ENCODE assay signal across 8 cellular contexts in the genomic region with DNA sequence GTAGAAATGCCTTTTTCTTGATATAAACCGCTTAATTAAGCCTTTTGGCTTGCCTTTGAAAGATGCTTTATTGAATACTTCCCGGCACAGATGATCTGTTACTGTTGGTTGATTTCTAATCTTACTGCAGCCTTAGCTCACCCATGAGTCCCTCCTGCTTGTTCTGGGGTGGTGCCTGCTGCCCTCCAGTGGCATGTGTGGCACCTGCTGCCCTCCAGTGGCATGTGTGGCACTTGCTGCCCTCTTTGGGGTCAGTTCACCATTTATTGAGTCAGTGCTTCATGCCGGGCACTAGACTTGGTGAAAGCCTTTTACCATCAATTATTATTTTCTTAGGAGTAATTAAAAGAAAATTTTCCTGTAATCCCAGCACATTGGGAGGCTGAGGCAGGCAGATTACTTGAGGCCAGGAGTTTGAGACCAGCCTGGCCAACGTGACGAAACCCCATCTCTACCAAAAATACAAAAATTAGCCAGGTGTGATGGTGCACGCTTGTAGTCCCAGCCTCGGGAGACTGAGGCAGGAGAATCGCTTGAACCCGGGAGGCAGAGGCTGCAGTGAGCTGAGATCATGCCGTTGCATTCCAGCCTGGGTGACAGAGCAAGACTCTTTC. TPM values are rescaled to one million over a fixed set of nuclear protein-coding genes. Genes with fewer than 3 reads are reported as not detected.
A peak's percentile ranks its signal among the peaks of the same experiment; 100 is the strongest.
DNase-seq lines count a peak whose midpoint lies in the region; ATAC-seq and TF ChIP-seq lines count a peak whose summit lies in the region.

No MANE protein-coding gene starts in this region.

- peak; percentile 35 for DNase-seq in DMS79 (lab: John Stamatoyannopoulos, UW)
- peak; percentile 64 for DNase-seq in KBM-7
- peak; percentile 63 to 79 for DNase-seq in SJSA1 (ENCODE audit: low read depth in 1 of 2, low spot score in 2 of 2)
- DNase-seq in activated naive CD4-positive, alpha-beta T cell (lab: John Stamatoyannopoulos, UW), result peak; percentile 24 to 73 (median 42)
- peak; percentile 57 for DNase-seq in globus pallidus (ENCODE audit: low spot score)
- DNase-seq in posterior vena cava (ENCODE audit: low spot score), result peak; percentile 92
- peak; percentile 71 to 78 for DNase-seq in upper lobe of left lung

- WGBS in upper lobe of left lung, 2 donors, result 62 to 63% methylated on average over 10 of the region's 10 CpGs

- TF ChIP-seq CTCF in upper lobe of left lung (IDR thresholded peaks at IDR 0.05), result peak; percentile 81 to 91 (median 88)

- H3K27ac ChIP-seq in SJSA1, result no peak overlapping the region
- H3K27ac ChIP-seq in upper lobe of left lung, result peak overlapping the region in 2 of 4 donors; percentile 54 to 59

- no peak overlapping the region for H3K4me3 ChIP-seq in SJSA1
- H3K4me3 ChIP-seq in upper lobe of left lung, result no peak overlapping the region

- ATAC-seq in upper lobe of left lung (ENCODE audit: low FRiP score in 2 of 2), result peak; percentile 75 to 84
- ATAC-seq in HG02938 (IDR thresholded peaks at IDR 0.05; ENCODE audit: unreplicated experiment), result no peak

- H3K36me3 ChIP-seq in SJSA1, result no peaks in the 10 kb centered on the region
- peaks cover 0 to 7% (median 0%) of the 10 kb centered on the region in 4 donors for H3K36me3 ChIP-seq in upper lobe of left lung

- H3K4me1 ChIP-seq in SJSA1 (replicated peaks), result peaks cover 33% of the 10 kb centered on the region
- peaks cover 39 to 46% (median 43%) of the 10 kb centered on the region in 4 donors for H3K4me1 ChIP-seq in upper lobe of left lung

- TF ChIP-seq POLR2A in upper lobe of left lung (IDR thresholded peaks at IDR 0.05), result no peak

- TF ChIP-seq EP300 in upper lobe of left lung (IDR thresholded peaks at IDR 0.05), result no peak

- no peaks in the 10 kb centered on the region for H3K9me3 ChIP-seq in SJSA1 (replicated peaks)
- H3K9me3 ChIP-seq in upper lobe of left lung, result no peaks in the 10 kb centered on the region

- in situ Hi-C loops in KBM-7 (cut with MboI; ENCODE audit: low pct_unique_long_range_greater_than_20kb, low sequenced_read_pairs), result loop anchor here (25.0 kb wide), 1 partner anchor 309 kb away; no protein-coding TSS in a partner anchor

- intact Hi-C loops in posterior vena cava (cut with DNase I), result no loop called here

- H3K27me3 ChIP-seq in SJSA1 (replicated peaks) (no peaks in the 10 kb centered on the region), upper lobe of left lung (no peaks in the 10 kb centered on the region)

RNA-seq across cellular contexts. Expression of gene ADARB1, which starts 54.3 kb away (rescaled TPM):
- 6.7 and 7.9 TPM in 2 replicates for total RNA-seq in SJSA1 (2014; rRNA removed; shearing (Covaris generic))
- total RNA-seq in posterior vena cava (10 to 100 TPM; 72.4 to 85.6 TPM), upper lobe of left lung (10 to 100 TPM; 26.5 to 94.3 (median 42.4) TPM)

Comparison
In these comparisons a context has a peak if more than half of its experiments do, and no peak if none do; other contexts are left out.
1. DNase-seq: peak in every context shown above with its lines; median percentile 92 in posterior vena cava; 74 in upper lobe of left lung; 71 in SJSA1; 64 in KBM-7; 57 in globus pallidus; 42 in activated naive CD4-positive, alpha-beta T cell; 35 in DMS79.